ENCODE assay signal across 28 cellular contexts in the genomic region with DNA sequence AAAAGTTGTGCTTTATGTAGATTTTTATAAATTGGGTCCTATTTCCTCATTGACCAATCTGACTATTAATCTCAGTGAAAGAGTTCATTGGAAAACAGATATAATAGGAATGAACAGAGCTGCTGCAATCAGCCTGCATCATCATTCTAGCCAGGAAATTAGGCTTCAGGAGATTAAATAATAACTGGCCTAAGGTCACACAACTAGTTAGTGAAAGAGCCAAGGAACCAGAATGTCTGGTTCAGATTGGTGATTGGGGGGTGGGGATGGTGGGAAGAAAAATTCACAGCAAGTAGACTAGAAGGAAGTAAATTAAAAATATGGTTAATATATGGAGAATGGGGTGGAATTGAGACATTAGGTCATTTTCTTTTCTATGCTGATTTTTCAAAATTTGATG.
"Had no signal": no experiment of that assay in that cellular context is flagged by ENCODE, and none has a peak within 500 bp of the region (broad histone marks: within the 10 kb centered on the region; RNA-seq: fewer than 3 reads in every experiment).

No MANE protein-coding gene starts in this region.

- H3K27me3 ChIP-seq: ascending aorta, brain microvascular endothelial cell, gastrocnemius medialis, hepatocyte, neutrophil, spleen, testis, transverse colon had no signal

- ATAC-seq: effector memory CD8-positive, alpha-beta T cell; gastrocnemius medialis; left colon; lower lobe of right lung; mucosa of descending colon; WTC11 had no signal

- H3K27ac ChIP-seq: brain microvascular endothelial cell, gastrocnemius medialis, hepatocyte, lower lobe of right lung, neutrophil, prostate gland, spleen, testis, transverse colon had no signal

- DNase-seq: activated CD4-positive, alpha-beta memory T cell treated with anti-CD3 and anti-CD28 coated beads, Interleukin-2, amount 10 ng/mL, durations not matched to agents 7 days and 5 days; activated CD4-positive, alpha-beta T cell treated with anti-CD3 and anti-CD28 coated beads for 1 hour; activated CD4-positive, alpha-beta T cell treated with anti-CD3 and anti-CD28 coated beads, Interleukin-2, amount 10 ng/mL, durations not matched to agents 7 days and 5 days; activated CD8-positive, alpha-beta memory T cell treated with anti-CD3 and anti-CD28 coated beads, Interleukin-2, amount 50 U/mL, for 48 hours; activated gamma-delta T cell; activated naive CD4-positive, alpha-beta T cell treated with anti-CD3 and anti-CD28 coated beads, Interleukin-2, amount 10 ng/mL, durations not matched to agents 7 days and 5 days; activated naive CD8-positive, alpha-beta T cell treated with anti-CD3 and anti-CD28 coated beads, Interleukin-2, amount 10 ng/mL, durations not matched to agents 7 days and 5 days; activated T-cell treated with anti-CD3 and anti-CD28 coated beads, Interleukin-2, amount 50 U/mL, for 24 hours; brain microvascular endothelial cell; effector memory CD8-positive, alpha-beta T cell; erythroblast; gastrocnemius medialis; left colon; lower lobe of right lung; mucosa of descending colon; nephron progenitor cell; spleen; stimulated activated naive CD4-positive, alpha-beta T cell treated with Interleukin-2 at 50 U/mL for 16 hours; T-helper 2 cell; testis; transverse colon had no signal

- H3K4me1 ChIP-seq: lower lobe of right lung, prostate gland, testis, transverse colon had no signal

- FAIRE-seq: keratinocyte had no signal

- H3K9me3 ChIP-seq: ascending aorta, gastrocnemius medialis, lower lobe of right lung, mucosa of descending colon, neutrophil, prostate gland, spleen, testis, transverse colon had no signal

- H3K36me3 ChIP-seq: ascending aorta, brain microvascular endothelial cell, gastrocnemius medialis, lower lobe of right lung, neutrophil, prostate gland, spleen, transverse colon had no signal

- H3K4me3 ChIP-seq: ascending aorta, coronary artery, gastrocnemius medialis, hepatocyte, lower lobe of right lung, mucosa of descending colon, prostate gland, spleen, testis, transverse colon had no signal
